In genomic region chr6:169168706-169169105, GRCh38 we compare ENCODE assay signal across 19 cellular contexts.
DNase-seq lines count a peak whose midpoint lies in the region; ATAC-seq and TF ChIP-seq lines count a peak whose summit lies in the region.
"Had no signal": no experiment of that assay in that cellular context is flagged by ENCODE, and none has a peak within 500 bp of the region (broad histone marks: within the 10 kb centered on the region; RNA-seq: fewer than 3 reads in every experiment).

No MANE protein-coding gene starts in this region.

- intact Hi-C loops in heart right ventricle (cut with DNase I): loop anchor here in 1 of 10 donors (1.0 kb wide), 1 partner anchor 22 kb away; no protein-coding TSS in a partner anchor

- peak overlapping the region; percentile 90 for H4K91ac ChIP-seq in trophoblast cell (ENCODE audit: low read depth, low read length)

- H3K18ac ChIP-seq in trophoblast cell (ENCODE audit: low read length): peak overlapping the region; percentile 22

- H2AFZ ChIP-seq in trophoblast cell (ENCODE audit: insufficient read depth, low read length, poor library complexity): no peak overlapping the region

- H3K9me3 ChIP-seq in SJSA1 (replicated peaks): peaks cover 3% of the 10 kb centered on the region; the same call in 1 of the 2 replicates
- no peaks in the 10 kb centered on the region for H3K9me3 ChIP-seq in heart right ventricle
- peaks cover 2% of the 10 kb centered on the region for H3K9me3 ChIP-seq in trophoblast cell (ENCODE audit: insufficient read depth, low read depth, low read length)
- H3K9me3 ChIP-seq: testis had no signal

- peak overlapping the region; percentile 99 for H3K27ac ChIP-seq in SJSA1
- peak overlapping the region; percentile 40 to 88 (median 76) for H3K27ac ChIP-seq in heart right ventricle
- no peak overlapping the region for H3K27ac ChIP-seq in trophoblast cell (ENCODE audit: low read depth, low read length)
- H3K27ac ChIP-seq in substantia nigra (ENCODE audit: low read depth, low read length, poor library complexity, severe bottlenecking): no peak overlapping the region
- H3K27ac ChIP-seq: testis had no signal

- H2AK5ac ChIP-seq in trophoblast cell (ENCODE audit: low read length): peak overlapping the region; percentile 31

- no peak overlapping the region for H3K23ac ChIP-seq in trophoblast cell (ENCODE audit: low read length)

- no peaks in the 10 kb centered on the region for H3K9me3 Mint-ChIP-seq in WTC11
- H3K9me3 Mint-ChIP-seq: activated naive CD8-positive, alpha-beta T cell treated with anti-CD3 and anti-CD28 coated beads, Interleukin-2, amount 50 U/mL, for 24 hours; CD8-positive, alpha-beta T cell had no signal

- H2BK120ac ChIP-seq in trophoblast cell (ENCODE audit: insufficient read depth, low read length, poor library complexity): peak overlapping the region; percentile 75

- peaks cover 29% of the 10 kb centered on the region for H3K79me1 ChIP-seq in trophoblast cell (ENCODE audit: low read length)

- no peak overlapping the region for H4K12ac ChIP-seq in trophoblast cell (ENCODE audit: low read depth, low read length)

- no peak overlapping the region for H3K9ac ChIP-seq in trophoblast cell (ENCODE audit: low read length)

- DNase-seq in GM20000 (ENCODE audit: low spot score) (peak; percentile 22), SJSA1 (ENCODE audit: low read depth in 1 of 2, low spot score in 2 of 2) (peak in 1 of 2 experiments; percentile 24), heart right ventricle (no peak), trophoblast cell (peak in 1 of 2 donors; percentile 28), WTC11 (ENCODE audit: low spot score) (no peak), substantia nigra (lab: John Stamatoyannopoulos, UW) (no peak)
- no peak for DNase-seq in activated naive CD4-positive, alpha-beta T cell treated with Interleukin-2 at 50 U/mL for 16 hours
- DNase-seq: activated naive CD8-positive, alpha-beta T cell treated with anti-CD3 and anti-CD28 coated beads, Interleukin-2, amount 50 U/mL, for 24 hours; GOT3; left colon; NCI-H1436 treated with DMSO at 0.1 percent for 48 hours; NCI-H2171; NCI-H526 treated with DMSO at 0.1 percent for 48 hours; SW 1271; testis had no signal

- H3K27ac Mint-ChIP-seq in WTC11: no peak overlapping the region
- H3K27ac Mint-ChIP-seq: activated naive CD8-positive, alpha-beta T cell treated with anti-CD3 and anti-CD28 coated beads, Interleukin-2, amount 50 U/mL, for 24 hours; CD8-positive, alpha-beta T cell had no signal

- no peak overlapping the region for H3K4ac ChIP-seq in trophoblast cell (ENCODE audit: low read depth, low read length)

- TF ChIP-seq CTCF in GM20000 (IDR thresholded peaks at IDR 0.05; ENCODE audit: extremely low read depth, missing control alignments) (no peak), heart right ventricle (IDR thresholded peaks at IDR 0.05) (no peak), WTC11 (IDR thresholded peaks at IDR 0.05) (no peak)

- no peak overlapping the region for H3K4me3 ChIP-seq in SJSA1
- peak overlapping the region in 1 of 10 donors; percentile 11 for H3K4me3 ChIP-seq in heart right ventricle
- H3K4me3 ChIP-seq in trophoblast cell (ENCODE audit: low read depth, low read length): no peak overlapping the region
- H3K4me3 ChIP-seq: GM12878, K562 had no signal

- ATAC-seq in heart right ventricle (no peak), WTC11 (no peak), GM19397 (IDR thresholded peaks at IDR 0.05; ENCODE audit: unreplicated experiment) (no peak)
- ATAC-seq: activated naive CD8-positive, alpha-beta T cell treated with anti-CD3 and anti-CD28 coated beads, Interleukin-2, amount 50 U/mL, for 24 hours; CD8-positive, alpha-beta T cell; GM12878; K562; left colon had no signal

- H2BK12ac ChIP-seq in trophoblast cell (ENCODE audit: low read length): peak overlapping the region; percentile 21

- H3K79me2 ChIP-seq in trophoblast cell (ENCODE audit: control insufficient read depth, insufficient read depth, low read length, poor library complexity): peaks cover 5% of the 10 kb centered on the region

- WGBS in heart right ventricle, 2 donors: 62 to 65% methylated on average over 16 of the region's 16 CpGs
- WGBS in trophoblast cell (ENCODE audit: extremely low coverage, insufficient coverage, insufficient read length): no CpG with 5 or more reads among the region's 16 CpGs

- POLR2A ChIA-PET in WTC11 (lab: Charles Lee): no interaction called here

- no peaks in the 10 kb centered on the region for H3K4me1 Mint-ChIP-seq in WTC11
- H3K4me1 Mint-ChIP-seq: activated naive CD8-positive, alpha-beta T cell treated with anti-CD3 and anti-CD28 coated beads, Interleukin-2, amount 50 U/mL, for 24 hours had no signal

- peak overlapping the region; percentile 51 for H2BK5ac ChIP-seq in trophoblast cell (ENCODE audit: low read depth, low read length, poor library complexity)

- H3K14ac ChIP-seq in trophoblast cell (ENCODE audit: low read length): peak overlapping the region; percentile 62

- H3K36me3 Mint-ChIP-seq in WTC11: no peaks in the 10 kb centered on the region
- H3K36me3 Mint-ChIP-seq: CD8-positive, alpha-beta T cell had no signal

- H4K8ac ChIP-seq in trophoblast cell (ENCODE audit: low read depth, low read length): no peak overlapping the region

- H3K27me3 Mint-ChIP-seq in WTC11 (ENCODE audit: low read depth): no peaks in the 10 kb centered on the region
- H3K27me3 Mint-ChIP-seq: activated naive CD8-positive, alpha-beta T cell treated with anti-CD3 and anti-CD28 coated beads, Interleukin-2, amount 50 U/mL, for 24 hours had no signal

- H3K4me1 ChIP-seq in SJSA1 (replicated peaks): peaks cover 63% of the 10 kb centered on the region
- H3K4me1 ChIP-seq in heart right ventricle: peaks cover 0 to 15% (median 6%) of the 10 kb centered on the region in 9 donors
- H3K4me1 ChIP-seq in trophoblast cell (ENCODE audit: control insufficient read depth in 1 of 2, insufficient read depth in 2 of 2, low read length in 2 of 2): peaks cover 21 to 28% of the 10 kb centered on the region in 2 experiments

- no peak overlapping the region for H3K4me2 ChIP-seq in trophoblast cell (ENCODE audit: low read length)

- H3K4me3 Mint-ChIP-seq in WTC11: no peak overlapping the region
- H3K4me3 Mint-ChIP-seq: activated naive CD8-positive, alpha-beta T cell treated with anti-CD3 and anti-CD28 coated beads, Interleukin-2, amount 50 U/mL, for 24 hours; CD8-positive, alpha-beta T cell had no signal

- H3K36me3 ChIP-seq in SJSA1 (peaks cover 42% of the 10 kb centered on the region), heart right ventricle (no peaks in the 10 kb centered on the region), trophoblast cell (ENCODE audit: control insufficient read depth in 1 of 2, insufficient read depth in 2 of 2, low read length in 2 of 2) (no peaks in the 10 kb centered on the region)

- CTCF ChIA-PET in WTC11 (lab: Charles Lee): no interaction called here

- H3K27me3 ChIP-seq in SJSA1 (replicated peaks) (no peaks in the 10 kb centered on the region), heart right ventricle (peaks cover 0 to 7% (median 0%) of the 10 kb centered on the region in 7 donors), trophoblast cell (ENCODE audit: insufficient read depth, low read length) (no peaks in the 10 kb centered on the region)
- H3K27me3 ChIP-seq: testis had no signal

TF ChIP-seq in WTC11, 78 proteins besides CTCF, POLR2A, EP300 and RAD21:
- TF ChIP-seq SMAD3 (CRISPR knock-in tag; IDR thresholded peaks at IDR 0.05; ENCODE audit: borderline replicate concordance) (no peak), SP1 (CRISPR knock-in tag; conservative IDR thresholded peaks at IDR 0.05) (no peak), ZBTB21 (CRISPR knock-in tag; IDR thresholded peaks at IDR 0.05; ENCODE audit: borderline replicate concordance) (no peak)
- TF ChIP-seq, protein P1, sequence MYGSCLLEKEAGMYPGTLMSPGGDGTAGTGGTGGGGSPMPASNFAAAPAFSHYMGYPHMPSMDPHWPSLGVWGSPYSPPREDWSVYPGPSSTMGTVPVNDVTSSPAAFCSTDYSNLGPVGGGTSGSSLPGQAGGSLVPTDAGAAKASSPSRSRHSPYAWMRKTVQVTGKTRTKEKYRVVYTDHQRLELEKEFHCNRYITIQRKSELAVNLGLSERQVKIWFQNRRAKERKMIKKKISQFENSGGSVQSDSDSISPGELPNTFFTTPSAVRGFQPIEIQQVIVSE (CRISPR knock-in tag; IDR thresholded peaks at IDR 0.05; ENCODE audit: borderline replicate concordance): no peak
- TF ChIP-seq, protein P2, sequence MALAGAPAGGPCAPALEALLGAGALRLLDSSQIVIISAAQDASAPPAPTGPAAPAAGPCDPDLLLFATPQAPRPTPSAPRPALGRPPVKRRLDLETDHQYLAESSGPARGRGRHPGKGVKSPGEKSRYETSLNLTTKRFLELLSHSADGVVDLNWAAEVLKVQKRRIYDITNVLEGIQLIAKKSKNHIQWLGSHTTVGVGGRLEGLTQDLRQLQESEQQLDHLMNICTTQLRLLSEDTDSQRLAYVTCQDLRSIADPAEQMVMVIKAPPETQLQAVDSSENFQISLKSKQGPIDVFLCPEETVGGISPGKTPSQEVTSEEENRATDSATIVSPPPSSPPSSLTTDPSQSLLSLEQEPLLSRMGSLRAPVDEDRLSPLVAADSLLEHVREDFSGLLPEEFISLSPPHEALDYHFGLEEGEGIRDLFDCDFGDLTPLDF (CRISPR knock-in tag; IDR thresholded peaks at IDR 0.05): no peak

Comparison
In these comparisons a context has a peak if more than half of its experiments do, and no peak if none do; other contexts are left out.
1. H3K27ac ChIP-seq: peak in SJSA1 (single experiment) and heart right ventricle (10 of 10); none in trophoblast cell (single experiment) and substantia nigra (single experiment).